1 cellular context compared by ENCODE assay signal in the genomic region with DNA sequence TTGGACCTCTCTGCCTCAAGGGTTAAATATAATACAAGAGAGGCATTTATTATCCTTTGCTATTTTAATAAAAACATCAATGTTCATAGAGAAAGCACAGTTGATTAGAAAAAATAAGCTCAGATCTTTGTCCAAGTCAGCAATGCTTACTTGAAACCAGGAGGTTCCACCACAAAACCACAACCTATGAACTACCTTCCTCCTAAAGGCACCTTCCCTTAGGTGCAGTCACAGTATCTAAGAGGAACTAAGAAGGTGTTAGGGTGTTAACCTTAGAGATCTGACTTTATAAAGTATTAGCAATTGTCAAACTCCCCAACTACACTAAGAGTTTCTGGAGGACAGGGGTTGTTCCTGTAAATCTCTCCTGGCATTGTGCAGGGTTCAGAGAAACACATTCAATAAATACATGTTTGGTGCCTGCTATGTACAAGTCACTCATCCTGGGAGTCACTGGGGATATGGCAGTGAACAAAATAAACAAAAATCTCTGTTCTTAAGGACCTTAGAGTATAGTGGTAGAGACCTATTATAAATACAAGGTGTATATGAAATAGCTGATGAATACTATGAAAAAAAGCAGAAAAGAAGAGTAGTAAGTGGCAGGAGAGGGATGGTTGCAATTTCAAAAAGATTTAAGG.
TF ChIP-seq lines count a peak whose summit lies in the region.

No MANE protein-coding gene starts in this region.

TF ChIP-seq in GM12878, 131 proteins besides CTCF, POLR2A, EP300 and RAD21 (continued from another document):
- TF ChIP-seq, protein P1, sequence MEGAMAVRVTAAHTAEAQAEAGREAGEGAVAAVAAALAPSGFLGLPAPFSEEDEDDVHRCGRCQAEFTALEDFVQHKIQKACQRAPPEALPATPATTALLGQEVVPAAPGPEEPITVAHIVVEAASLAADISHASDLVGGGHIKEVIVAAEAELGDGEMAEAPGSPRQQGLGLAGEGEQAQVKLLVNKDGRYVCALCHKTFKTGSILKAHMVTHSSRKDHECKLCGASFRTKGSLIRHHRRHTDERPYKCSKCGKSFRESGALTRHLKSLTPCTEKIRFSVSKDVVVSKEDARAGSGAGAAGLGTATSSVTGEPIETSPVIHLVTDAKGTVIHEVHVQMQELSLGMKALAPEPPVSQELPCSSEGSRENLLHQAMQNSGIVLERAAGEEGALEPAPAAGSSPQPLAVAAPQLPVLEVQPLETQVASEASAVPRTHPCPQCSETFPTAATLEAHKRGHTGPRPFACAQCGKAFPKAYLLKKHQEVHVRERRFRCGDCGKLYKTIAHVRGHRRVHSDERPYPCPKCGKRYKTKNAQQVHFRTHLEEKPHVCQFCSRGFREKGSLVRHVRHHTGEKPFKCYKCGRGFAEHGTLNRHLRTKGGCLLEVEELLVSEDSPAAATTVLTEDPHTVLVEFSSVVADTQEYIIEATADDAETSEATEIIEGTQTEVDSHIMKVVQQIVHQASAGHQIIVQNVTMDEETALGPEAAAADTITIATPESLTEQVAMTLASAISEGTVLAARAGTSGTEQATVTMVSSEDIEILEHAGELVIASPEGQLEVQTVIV (IDR thresholded peaks at IDR 0.05; ENCODE audit: borderline replicate concordance, partially characterized antibody): no peak
- TF ChIP-seq POU2F2 (IDR thresholded peaks at IDR 0.05; ENCODE audit: borderline replicate concordance, low read depth, low read length) (0 out of 3 replicates have a peak, but pooled peaks have one; percentile 27), POLR2AphosphoS2 (IDR thresholded peaks at IDR 0.05; ENCODE audit: low read depth, low read length) (no peak), NFIC (IDR thresholded peaks at IDR 0.05; ENCODE audit: low read depth, low read length) (peak; percentile 67), HDGF (IDR thresholded peaks at IDR 0.05) (no peak), SPI1 (IDR thresholded peaks at IDR 0.05; ENCODE audit: borderline replicate concordance, insufficient read depth, low read depth, low read length) (0 out of 2 replicates have a peak, but pooled peaks have one; percentile 29), IKZF2 (IDR thresholded peaks at IDR 0.05) (peak; percentile 90 to 94), RELA (IDR thresholded peaks at IDR 0.05; ENCODE audit: borderline replicate concordance, partially characterized antibody) (no peak), BHLHE40 (IDR thresholded peaks at IDR 0.05; ENCODE audit: borderline replicate concordance in 1 of 2, low read depth in 2 of 2, low read length in 1 of 2) (peak; percentile 43 to 61; a peak in 3 of 4 replicates), TCF7 (IDR thresholded peaks at IDR 0.05; ENCODE audit: borderline replicate concordance) (no peak), RUNX3 (IDR thresholded peaks at IDR 0.05; ENCODE audit: low read length) (peak; percentile 98), EED (IDR thresholded peaks at IDR 0.05; ENCODE audit: low read depth) (peak; percentile 54), CEBPB (IDR thresholded peaks at IDR 0.05; ENCODE audit: borderline replicate concordance in 1 of 2, low read depth in 2 of 2, low read length in 2 of 2) (no peak), IRF4 (IDR thresholded peaks at IDR 0.05; ENCODE audit: low read depth, low read length) (0 out of 2 replicates have a peak, but pooled peaks have one; percentile 50), SUPT20H (IDR thresholded peaks at IDR 0.05; ENCODE audit: borderline replicate concordance, control insufficient read depth, low read depth, low read length) (no peak), BCL11A (IDR thresholded peaks at IDR 0.05; ENCODE audit: low read depth, low read length) (peak; percentile 63), MEF2A (IDR thresholded peaks at IDR 0.05; ENCODE audit: insufficient read depth, low read depth, low read length) (0 out of 2 replicates have a peak, but pooled peaks have one; percentile 23), PAX5 (IDR thresholded peaks at IDR 0.05; ENCODE audit: borderline replicate concordance, low read depth, low read length) (peak; percentile 70; the same call in 1 of the 2 replicates), CBFB (IDR thresholded peaks at IDR 0.05; ENCODE audit: low read depth) (peak; percentile 81), NR2F1 (conservative IDR thresholded peaks at IDR 0.05) (peak; percentile 80), ATF7 (IDR thresholded peaks at IDR 0.05; ENCODE audit: low read depth) (peak; percentile 65), MTA3 (IDR thresholded peaks at IDR 0.05; ENCODE audit: borderline replicate concordance, low read length) (0 out of 2 replicates have a peak, but pooled peaks have one; percentile 60), ZNF24 (IDR thresholded peaks at IDR 0.05) (0 out of 2 replicates have a peak, but pooled peaks have one; percentile 7), DPF2 (IDR thresholded peaks at IDR 0.05) (peak; percentile 72)
- TF ChIP-seq, protein P2, sequence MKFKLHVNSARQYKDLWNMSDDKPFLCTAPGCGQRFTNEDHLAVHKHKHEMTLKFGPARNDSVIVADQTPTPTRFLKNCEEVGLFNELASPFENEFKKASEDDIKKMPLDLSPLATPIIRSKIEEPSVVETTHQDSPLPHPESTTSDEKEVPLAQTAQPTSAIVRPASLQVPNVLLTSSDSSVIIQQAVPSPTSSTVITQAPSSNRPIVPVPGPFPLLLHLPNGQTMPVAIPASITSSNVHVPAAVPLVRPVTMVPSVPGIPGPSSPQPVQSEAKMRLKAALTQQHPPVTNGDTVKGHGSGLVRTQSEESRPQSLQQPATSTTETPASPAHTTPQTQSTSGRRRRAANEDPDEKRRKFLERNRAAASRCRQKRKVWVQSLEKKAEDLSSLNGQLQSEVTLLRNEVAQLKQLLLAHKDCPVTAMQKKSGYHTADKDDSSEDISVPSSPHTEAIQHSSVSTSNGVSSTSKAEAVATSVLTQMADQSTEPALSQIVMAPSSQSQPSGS (IDR thresholded peaks at IDR 0.05; ENCODE audit: low read length): 0 out of 2 replicates have a peak, but pooled peaks have one; percentile 41
- TF ChIP-seq, protein P3, sequence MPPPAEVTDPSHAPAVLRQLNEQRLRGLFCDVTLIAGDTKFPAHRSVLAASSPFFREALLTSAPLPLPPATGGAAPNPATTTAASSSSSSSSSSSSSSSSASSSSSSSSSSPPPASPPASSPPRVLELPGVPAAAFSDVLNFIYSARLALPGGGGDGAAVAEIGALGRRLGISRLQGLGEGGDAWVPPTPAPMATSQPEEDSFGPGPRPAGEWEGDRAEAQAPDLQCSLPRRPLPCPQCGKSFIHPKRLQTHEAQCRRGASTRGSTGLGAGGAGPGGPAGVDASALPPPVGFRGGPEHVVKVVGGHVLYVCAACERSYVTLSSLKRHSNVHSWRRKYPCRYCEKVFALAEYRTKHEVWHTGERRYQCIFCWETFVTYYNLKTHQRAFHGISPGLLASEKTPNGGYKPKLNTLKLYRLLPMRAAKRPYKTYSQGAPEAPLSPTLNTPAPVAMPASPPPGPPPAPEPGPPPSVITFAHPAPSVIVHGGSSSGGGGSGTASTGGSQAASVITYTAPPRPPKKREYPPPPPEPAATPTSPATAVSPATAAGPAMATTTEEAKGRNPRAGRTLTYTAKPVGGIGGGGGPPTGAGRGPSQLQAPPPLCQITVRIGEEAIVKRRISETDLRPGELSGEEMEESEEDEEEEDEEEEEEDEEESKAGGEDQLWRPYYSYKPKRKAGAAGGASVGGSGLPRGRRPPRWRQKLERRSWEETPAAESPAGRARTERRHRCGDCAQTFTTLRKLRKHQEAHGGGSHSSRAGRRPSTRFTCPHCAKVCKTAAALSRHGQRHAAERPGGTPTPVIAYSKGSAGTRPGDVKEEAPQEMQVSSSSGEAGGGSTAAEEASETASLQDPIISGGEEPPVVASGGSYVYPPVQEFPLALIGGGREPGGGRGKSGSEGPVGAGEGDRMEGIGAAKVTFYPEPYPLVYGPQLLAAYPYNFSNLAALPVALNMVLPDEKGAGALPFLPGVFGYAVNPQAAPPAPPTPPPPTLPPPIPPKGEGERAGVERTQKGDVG (CRISPR knock-in tag; IDR thresholded peaks at IDR 0.05): no peak
- TF ChIP-seq, protein P4, sequence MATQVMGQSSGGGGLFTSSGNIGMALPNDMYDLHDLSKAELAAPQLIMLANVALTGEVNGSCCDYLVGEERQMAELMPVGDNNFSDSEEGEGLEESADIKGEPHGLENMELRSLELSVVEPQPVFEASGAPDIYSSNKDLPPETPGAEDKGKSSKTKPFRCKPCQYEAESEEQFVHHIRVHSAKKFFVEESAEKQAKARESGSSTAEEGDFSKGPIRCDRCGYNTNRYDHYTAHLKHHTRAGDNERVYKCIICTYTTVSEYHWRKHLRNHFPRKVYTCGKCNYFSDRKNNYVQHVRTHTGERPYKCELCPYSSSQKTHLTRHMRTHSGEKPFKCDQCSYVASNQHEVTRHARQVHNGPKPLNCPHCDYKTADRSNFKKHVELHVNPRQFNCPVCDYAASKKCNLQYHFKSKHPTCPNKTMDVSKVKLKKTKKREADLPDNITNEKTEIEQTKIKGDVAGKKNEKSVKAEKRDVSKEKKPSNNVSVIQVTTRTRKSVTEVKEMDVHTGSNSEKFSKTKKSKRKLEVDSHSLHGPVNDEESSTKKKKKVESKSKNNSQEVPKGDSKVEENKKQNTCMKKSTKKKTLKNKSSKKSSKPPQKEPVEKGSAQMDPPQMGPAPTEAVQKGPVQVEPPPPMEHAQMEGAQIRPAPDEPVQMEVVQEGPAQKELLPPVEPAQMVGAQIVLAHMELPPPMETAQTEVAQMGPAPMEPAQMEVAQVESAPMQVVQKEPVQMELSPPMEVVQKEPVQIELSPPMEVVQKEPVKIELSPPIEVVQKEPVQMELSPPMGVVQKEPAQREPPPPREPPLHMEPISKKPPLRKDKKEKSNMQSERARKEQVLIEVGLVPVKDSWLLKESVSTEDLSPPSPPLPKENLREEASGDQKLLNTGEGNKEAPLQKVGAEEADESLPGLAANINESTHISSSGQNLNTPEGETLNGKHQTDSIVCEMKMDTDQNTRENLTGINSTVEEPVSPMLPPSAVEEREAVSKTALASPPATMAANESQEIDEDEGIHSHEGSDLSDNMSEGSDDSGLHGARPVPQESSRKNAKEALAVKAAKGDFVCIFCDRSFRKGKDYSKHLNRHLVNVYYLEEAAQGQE (IDR thresholded peaks at IDR 0.05; ENCODE audit: low read depth, low read length): no peak
- TF ChIP-seq, protein P5, sequence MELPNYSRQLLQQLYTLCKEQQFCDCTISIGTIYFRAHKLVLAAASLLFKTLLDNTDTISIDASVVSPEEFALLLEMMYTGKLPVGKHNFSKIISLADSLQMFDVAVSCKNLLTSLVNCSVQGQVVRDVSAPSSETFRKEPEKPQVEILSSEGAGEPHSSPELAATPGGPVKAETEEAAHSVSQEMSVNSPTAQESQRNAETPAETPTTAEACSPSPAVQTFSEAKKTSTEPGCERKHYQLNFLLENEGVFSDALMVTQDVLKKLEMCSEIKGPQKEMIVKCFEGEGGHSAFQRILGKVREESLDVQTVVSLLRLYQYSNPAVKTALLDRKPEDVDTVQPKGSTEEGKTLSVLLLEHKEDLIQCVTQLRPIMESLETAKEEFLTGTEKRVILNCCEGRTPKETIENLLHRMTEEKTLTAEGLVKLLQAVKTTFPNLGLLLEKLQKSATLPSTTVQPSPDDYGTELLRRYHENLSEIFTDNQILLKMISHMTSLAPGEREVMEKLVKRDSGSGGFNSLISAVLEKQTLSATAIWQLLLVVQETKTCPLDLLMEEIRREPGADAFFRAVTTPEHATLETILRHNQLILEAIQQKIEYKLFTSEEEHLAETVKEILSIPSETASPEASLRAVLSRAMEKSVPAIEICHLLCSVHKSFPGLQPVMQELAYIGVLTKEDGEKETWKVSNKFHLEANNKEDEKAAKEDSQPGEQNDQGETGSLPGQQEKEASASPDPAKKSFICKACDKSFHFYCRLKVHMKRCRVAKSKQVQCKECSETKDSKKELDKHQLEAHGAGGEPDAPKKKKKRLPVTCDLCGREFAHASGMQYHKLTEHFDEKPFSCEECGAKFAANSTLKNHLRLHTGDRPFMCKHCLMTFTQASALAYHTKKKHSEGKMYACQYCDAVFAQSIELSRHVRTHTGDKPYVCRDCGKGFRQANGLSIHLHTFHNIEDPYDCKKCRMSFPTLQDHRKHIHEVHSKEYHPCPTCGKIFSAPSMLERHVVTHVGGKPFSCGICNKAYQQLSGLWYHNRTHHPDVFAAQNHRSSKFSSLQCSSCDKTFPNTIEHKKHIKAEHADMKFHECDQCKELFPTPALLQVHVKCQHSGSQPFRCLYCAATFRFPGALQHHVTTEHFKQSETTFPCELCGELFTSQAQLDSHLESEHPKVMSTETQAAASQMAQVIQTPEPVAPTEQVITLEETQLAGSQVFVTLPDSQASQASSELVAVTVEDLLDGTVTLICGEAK (IDR thresholded peaks at IDR 0.05; ENCODE audit: borderline replicate concordance): no peak
